Comparison of ENCODE assay signal across 13 cellular contexts in the genomic region with DNA sequence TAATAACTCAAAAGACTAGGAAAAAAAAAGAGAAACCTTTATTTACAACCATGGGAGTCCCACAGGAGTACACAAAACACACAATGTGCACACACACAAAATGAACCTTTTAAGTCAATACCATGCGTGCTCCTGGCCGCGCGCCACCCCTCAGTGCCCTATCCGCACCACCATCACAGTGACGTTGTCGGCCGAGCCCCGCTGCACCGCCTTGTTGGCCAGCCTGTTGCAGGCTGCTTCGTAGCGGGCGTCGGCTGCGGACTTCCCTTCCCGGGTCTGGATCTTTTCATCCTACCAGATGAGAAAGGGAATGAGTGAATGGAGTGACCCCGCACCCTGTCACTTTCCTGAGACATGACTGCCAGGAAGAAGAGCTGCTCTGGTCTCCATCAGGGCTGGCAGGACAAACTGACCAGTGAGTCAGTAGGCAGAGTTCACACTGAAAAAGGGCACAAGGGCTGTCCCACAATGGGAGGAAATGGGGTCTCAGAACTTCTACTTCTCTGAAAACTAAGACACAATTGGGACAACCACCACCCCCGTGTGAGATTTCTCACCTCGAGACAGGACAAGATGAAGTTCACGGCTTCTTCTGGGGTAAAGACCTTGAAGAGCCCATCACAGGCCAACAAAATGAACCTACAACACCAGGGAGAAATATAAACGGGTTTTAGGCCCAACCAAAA. TPM values are rescaled to one million over a fixed set of nuclear protein-coding genes. Genes with fewer than 3 reads are reported as not detected.
DNase-seq lines count a peak whose midpoint lies in the region; FAIRE-seq and TF ChIP-seq lines count a peak whose summit lies in the region.
"Had no signal": no experiment of that assay in that cellular context is flagged by ENCODE, and none has a peak within 500 bp of the region (broad histone marks: within the 10 kb centered on the region; RNA-seq: fewer than 3 reads in every experiment).

No MANE protein-coding gene starts in this region.

- POLR2A ChIA-PET in AG04450 (lab: Yijun Ruan, JAX) (interaction anchor here (0.6 to 1.5 kb wide), 8 partner anchors 12 to 110 kb away, joined by 3 to 14 read pairs (median 5); a partner anchor contains a TSS), OCI-LY7 (lab: Charles Lee) (interaction anchor here (0.7 kb wide), 1 partner anchor 124 kb away, joined by 5 read pairs; no protein-coding TSS in a partner anchor)

- peaks cover 64% of the 10 kb centered on the region for H3K36me3 ChIP-seq in OCI-LY7 (ENCODE audit: insufficient read depth, low read length)
- H3K36me3 ChIP-seq in osteoblast (ENCODE audit: insufficient read depth, low read length), result peaks cover 44% of the 10 kb centered on the region

- no peak overlapping the region for H3K4me3 ChIP-seq in AG04450 (ENCODE audit: low read depth, low read length)
- H3K4me3 ChIP-seq in OCI-LY7 (ENCODE audit: low read depth, low read length, poor library complexity, severe bottlenecking), result no peak overlapping the region
- no peak overlapping the region for H3K4me3 ChIP-seq in osteoblast (ENCODE audit: insufficient read depth, low read length)

- H3K79me2 ChIP-seq in OCI-LY7 (ENCODE audit: insufficient read depth, low read depth, low read length), result no peaks in the 10 kb centered on the region
- H3K79me2 ChIP-seq in osteoblast (ENCODE audit: insufficient read depth, low read length), result no peaks in the 10 kb centered on the region

- intact Hi-C loops in OCI-LY7 (cut with micrococcal nuclease; ENCODE audit: unreplicated experiment), result no loop called here

- H3K27me3 ChIP-seq in AG04450 (ENCODE audit: control insufficient read depth, insufficient read depth, low read length) (no peaks in the 10 kb centered on the region), osteoblast (ENCODE audit: insufficient read depth, low read length) (no peaks in the 10 kb centered on the region)

- no peaks in the 10 kb centered on the region for H4K20me1 ChIP-seq in OCI-LY7 (ENCODE audit: insufficient read depth, low read length)
- H4K20me1 ChIP-seq in osteoblast (ENCODE audit: insufficient read depth, low read length), result peaks cover 3% of the 10 kb centered on the region

- FAIRE-seq in frontal cortex (lab: Jason Lieb, UNC), result no peak

- no peaks in the 10 kb centered on the region for H3K9me2 ChIP-seq in OCI-LY7 (ENCODE audit: insufficient read depth, low read length)

- H2AFZ ChIP-seq in OCI-LY7 (ENCODE audit: low read length) (no peak overlapping the region), osteoblast (ENCODE audit: low read length) (no peak overlapping the region)
- H2AFZ ChIP-seq: parathyroid adenoma had no signal

- H3K4me2 ChIP-seq in OCI-LY7 (ENCODE audit: low read length) (no peak overlapping the region), osteoblast (ENCODE audit: insufficient read depth, low read length) (peak overlapping the region; percentile 86)

- TF ChIP-seq CTCF in AG04450 (IDR thresholded peaks at IDR 0.05; ENCODE audit: low read depth, low read length) (no peak), OCI-LY7 (conservative IDR thresholded peaks at IDR 0.05; ENCODE audit: low read length) (no peak), osteoblast (IDR thresholded peaks at IDR 0.05; ENCODE audit: extremely low read depth, low read depth, low read length) (no peak)

- CTCF ChIA-PET in AG04450 (lab: Charles Lee), result interaction anchor here (0.7 to 1.5 kb wide), 4 partner anchors 43 to 93 kb away, joined by 3 to 5 read pairs (median 4); no protein-coding TSS in a partner anchor
- CTCF ChIA-PET in OCI-LY7 (lab: Charles Lee; ENCODE audit: unreplicated experiment), result no interaction called here

- H3K9me3 ChIP-seq in AG04450 (ENCODE audit: control insufficient read depth, insufficient read depth, low read length) (no peaks in the 10 kb centered on the region; the same call in 1 of the 2 replicates), OCI-LY7 (ENCODE audit: low read length) (no peaks in the 10 kb centered on the region), osteoblast (ENCODE audit: low read depth, low read length) (no peaks in the 10 kb centered on the region)

- no TSS peak for BruUV-seq in OCI-LY7 (replicated peaks; lab: Mats Ljungman, UMichigan)

- H3K27ac ChIP-seq in AG04450 (ENCODE audit: low read depth, low read length), result peak overlapping the region; percentile 100
- peak overlapping the region; percentile 44 for H3K27ac ChIP-seq in OCI-LY7 (ENCODE audit: low read depth, low read length, poor library complexity, severe bottlenecking)
- peak overlapping the region; percentile 100 for H3K27ac ChIP-seq in osteoblast (ENCODE audit: low read depth, low read length)
- H3K27ac ChIP-seq: parathyroid adenoma had no signal

- no peak for DNase-seq in AG04450 (ENCODE audit: low read depth, low spot score)
- no peak for DNase-seq in OCI-LY7 (ENCODE audit: low spot score)
- peak; percentile 26 to 61 for DNase-seq in erythroblast (lab: John Stamatoyannopoulos, UW)
- DNase-seq in osteoblast (ENCODE audit: insufficient read length, low spot score, missing footprints), result peak; percentile 76
- DNase-seq in stimulated activated CD4-positive, alpha-beta T cell treated with anti-CD3 and anti-CD28 coated beads, Interleukin-4, amount 100 ng/mL, for 24 hours, result no peak
- DNase-seq in frontal cortex (ENCODE audit: low spot score in 2 of 2), result no peak
- no peak for DNase-seq in amygdala (lab: John Stamatoyannopoulos, UW)
- DNase-seq in NCI-H146 treated with DMSO at 0.1 percent for 48 hours (lab: John Stamatoyannopoulos, UW; ENCODE audit: unreplicated experiment), result no peak
- DNase-seq: activated CD4-positive, CD25-positive, alpha-beta regulatory T cell treated with anti-CD3 and anti-CD28 coated beads, Interleukin-2, amount 50 U/mL, for 72 hours; NCI-H510A treated with DMSO at 0.1 percent for 48 hours; SHP77 treated with DMSO at 0.1 percent for 48 hours had no signal

- H3K4me1 ChIP-seq in OCI-LY7 (ENCODE audit: insufficient read depth, low read length, poor library complexity, severe bottlenecking) (peaks cover 28% of the 10 kb centered on the region), osteoblast (ENCODE audit: insufficient read depth, low read length) (peaks cover 32% of the 10 kb centered on the region)

- no peak for TF ChIP-seq POLR2A in erythroblast (IDR thresholded peaks at IDR 0.05; ENCODE audit: low read length)

RNA-seq across cellular contexts. Expression of a gene that starts 11.8 kb away (rescaled TPM):
- polyA plus RNA-seq in AG04450 (2011; rRNA removed), result 2.4 and 2.9 TPM in 2 replicates
- 0.96 and 2.2 TPM in 2 replicates for polyA minus RNA-seq in AG04450 (2011; rRNA and poly(A)+ RNA removed)
- 7.3 and 8.2 TPM in 2 replicates for total RNA-seq in OCI-LY7 (2014; rRNA removed; shearing (Covaris generic))
- total RNA-seq in OCI-LY7 (2022) (7.6 and 10.2 TPM in 2 replicates), osteoblast (0.88 and 1.8 TPM in 2 replicates), frontal cortex (0.82 TPM)
- total RNA-seq: left lobe of liver had no signal

RNA-seq across cellular contexts. Expression of a gene that starts 32.1 kb away (rescaled TPM):
- not detected in 2 replicates for polyA plus RNA-seq in AG04450 (2011; rRNA removed)
- not detected in 2 replicates for polyA minus RNA-seq in AG04450 (2011; rRNA and poly(A)+ RNA removed)
- 0.03 and 0.09 TPM in 2 replicates for total RNA-seq in OCI-LY7 (2014; rRNA removed; shearing (Covaris generic))
- 1.7 and 1.9 TPM in 2 replicates for total RNA-seq in OCI-LY7 (2022)
- under 0.01 TPM in 2 replicates for total RNA-seq in osteoblast
- under 0.01 TPM for total RNA-seq in frontal cortex

RNA-seq across cellular contexts. Expression of a gene that starts 33.0 kb away (rescaled TPM):
- 29.4 and 34.9 TPM in 2 replicates for polyA plus RNA-seq in AG04450 (2011; rRNA removed)
- 21.9 and 23.3 TPM in 2 replicates for polyA minus RNA-seq in AG04450 (2011; rRNA and poly(A)+ RNA removed)
- total RNA-seq in OCI-LY7 (2014; rRNA removed; shearing (Covaris generic)), result 33.1 and 36.7 TPM in 2 replicates
- total RNA-seq in OCI-LY7 (2022) (57.3 and 61.8 TPM in 2 replicates), osteoblast (24.2 and 24.5 TPM in 2 replicates), frontal cortex (73.4 TPM)

Comparison
In these comparisons a context has a peak if more than half of its experiments do, and no peak if none do; other contexts are left out.
1. DNase-seq: peak in erythroblast (2 of 2) and osteoblast (single experiment); none in AG04450 (single experiment), OCI-LY7 (single experiment), stimulated activated CD4-positive, alpha-beta T cell treated with anti-CD3 and anti-CD28 coated beads, Interleukin-4, amount 100 ng/mL, for 24 hours (single experiment), frontal cortex (0 of 2), amygdala (0 of 56) and NCI-H146 treated with DMSO at 0.1 percent for 48 hours (single experiment).
2. H3K27ac ChIP-seq: peak in every context shown above with its lines; median percentile 100 in AG04450; 100 in osteoblast; 44 in OCI-LY7.